8 cellular contexts compared by ENCODE assay signal in the genomic region with DNA sequence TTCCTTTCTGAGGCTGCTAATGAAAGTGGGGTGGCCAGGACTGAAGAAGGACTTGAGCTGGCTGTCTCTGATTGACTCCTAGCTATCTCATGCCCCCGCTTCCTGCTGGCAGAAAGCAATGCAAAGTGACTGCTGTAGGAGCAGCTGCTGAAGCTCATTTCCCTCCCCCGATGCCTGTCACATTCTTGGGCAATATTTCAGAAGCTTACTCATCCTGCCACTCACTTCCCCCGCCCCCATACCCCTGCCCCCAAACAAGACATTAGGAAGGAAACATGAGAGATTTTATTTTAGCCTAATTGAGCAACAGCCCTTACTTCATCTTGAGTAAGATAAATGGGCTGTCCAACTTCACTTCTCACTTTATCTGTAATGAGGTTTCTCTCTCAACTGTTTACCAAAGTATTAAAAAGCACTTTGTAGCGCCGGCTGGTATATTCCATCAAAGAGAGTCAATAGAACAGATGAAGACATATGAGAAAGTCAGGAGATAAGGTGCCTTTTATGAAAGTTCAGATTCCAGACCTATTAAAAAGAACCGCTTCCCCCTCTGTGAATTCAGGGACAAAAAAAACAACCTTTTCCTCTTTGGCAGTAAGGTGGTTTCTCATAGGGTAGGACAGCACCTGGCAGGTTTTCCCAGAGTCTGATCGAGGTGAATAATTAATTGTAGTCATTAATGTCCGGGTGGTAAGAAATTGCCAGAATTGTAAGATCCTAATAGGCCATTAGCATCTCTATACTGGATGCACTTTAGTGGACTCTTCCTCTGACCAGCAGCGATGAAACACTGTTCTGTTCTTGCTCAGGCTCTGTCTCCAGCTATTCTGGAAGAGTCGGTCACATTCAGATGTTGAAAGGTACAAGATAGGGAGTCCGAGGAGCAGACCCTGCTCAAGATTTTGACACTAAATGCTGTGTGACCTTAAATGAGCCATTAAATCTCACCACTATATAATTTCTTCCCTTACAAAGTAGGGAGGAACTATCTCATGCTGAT.
DNase-seq lines count a peak whose midpoint lies in the region; ATAC-seq and TF ChIP-seq lines count a peak whose summit lies in the region.

No MANE protein-coding gene starts in this region.

- no peaks in the 10 kb centered on the region for H3K36me3 ChIP-seq in DND-41 (ENCODE audit: insufficient read depth, low read length)
- no peaks in the 10 kb centered on the region for H3K36me3 ChIP-seq in OCI-LY3 (replicated peaks; ENCODE audit: low read depth, low read length)
- H3K36me3 ChIP-seq in sigmoid colon: no peaks in the 10 kb centered on the region

- no peak overlapping the region for H3K4me3 ChIP-seq in DND-41 (ENCODE audit: low read depth in 1 of 2, low read length in 2 of 2)
- peak overlapping the region; percentile 70 for H3K4me3 ChIP-seq in OCI-LY3 (ENCODE audit: low read length)
- H3K4me3 ChIP-seq in sigmoid colon: peak overlapping the region in 1 of 4 donors; percentile 5

- H3K4me2 ChIP-seq in DND-41 (ENCODE audit: insufficient read depth, low read length): peak overlapping the region; percentile 28; the same call in 1 of the 2 replicates
- peak overlapping the region; percentile 96 for H3K4me2 ChIP-seq in OCI-LY3 (ENCODE audit: low read length)

- H3K27ac ChIP-seq in DND-41 (ENCODE audit: low read length) (peak overlapping the region; percentile 24; the same call in 1 of the 2 replicates), OCI-LY3 (ENCODE audit: low read length) (peak overlapping the region; percentile 100), sigmoid colon (peak overlapping the region in 3 of 4 donors; percentile 22 to 53 (median 33))

- TF ChIP-seq CTCF in DND-41 (IDR thresholded peaks at IDR 0.05; ENCODE audit: borderline replicate concordance, extremely low read depth, low read length, poor library complexity, severe bottlenecking): no peak
- no peak for TF ChIP-seq CTCF in OCI-LY3 (IDR thresholded peaks at IDR 0.05; ENCODE audit: low read depth, low read length)
- TF ChIP-seq CTCF in sigmoid colon (IDR thresholded peaks at IDR 0.05): no peak

- H3K79me2 ChIP-seq in DND-41 (ENCODE audit: insufficient read depth, low read length) (no peaks in the 10 kb centered on the region), OCI-LY3 (ENCODE audit: low read length) (no peaks in the 10 kb centered on the region)

- TF ChIP-seq POLR2A in sigmoid colon (IDR thresholded peaks at IDR 0.05): no peak

- intact Hi-C loops in left ventricle myocardium superior (cut with micrococcal nuclease) (no loop called here), sigmoid colon (cut with DNase I) (no loop called here)

- H3K27me3 ChIP-seq in DND-41 (ENCODE audit: insufficient read depth, low read length, poor library complexity): no peaks in the 10 kb centered on the region
- H3K27me3 ChIP-seq in OCI-LY3 (ENCODE audit: low read depth, low read length): no peaks in the 10 kb centered on the region
- H3K27me3 ChIP-seq in sigmoid colon: no peaks in the 10 kb centered on the region

- H3K9me3 ChIP-seq in DND-41 (ENCODE audit: insufficient read depth, low read length, severe bottlenecking) (no peaks in the 10 kb centered on the region), OCI-LY3 (ENCODE audit: insufficient read depth, low read length) (no peaks in the 10 kb centered on the region), sigmoid colon (no peaks in the 10 kb centered on the region)

- ATAC-seq in DND-41 (ENCODE audit: insufficient read depth, low read depth) (peak; percentile 98), GM21528 (IDR thresholded peaks at IDR 0.05; ENCODE audit: low FRiP score, unreplicated experiment) (peak; percentile 93), left ventricle myocardium superior (peak; percentile 92)

- TF ChIP-seq EP300 in sigmoid colon (IDR thresholded peaks at IDR 0.05): no peak

- DNase-seq in DND-41: peak; percentile 80
- DNase-seq in HUDEP-2 (lab: John Stamatoyannopoulos, UW; ENCODE audit: unreplicated experiment in 76 of 76): peak in 40 of 76 experiments; percentile 3 to 71 (median 23)
- DNase-seq in activated naive CD4-positive, alpha-beta T cell treated with anti-CD3 and anti-CD28 coated beads, Interleukin-2, amount 50 U/mL, for 16 hours: peak; percentile 51
- peak; percentile 61 for DNase-seq in left ventricle myocardium superior
- DNase-seq in sigmoid colon: peak; percentile 72
- no peak for DNase-seq in middle frontal gyrus (ENCODE audit: extremely low spot score, low spot score)

- H2AFZ ChIP-seq in DND-41 (ENCODE audit: low read depth, low read length) (peak overlapping the region; percentile 61), OCI-LY3 (ENCODE audit: low read depth, low read length) (peak overlapping the region; percentile 62; the same call in 1 of the 2 replicates)

- WGBS in sigmoid colon, 2 donors: 26 to 41% methylated on average over 11 of the region's 11 CpGs

- peaks cover 17% of the 10 kb centered on the region for H3K4me1 ChIP-seq in DND-41 (ENCODE audit: insufficient read depth, low read length)
- peaks cover 60% of the 10 kb centered on the region for H3K4me1 ChIP-seq in OCI-LY3 (ENCODE audit: low read length)
- H3K4me1 ChIP-seq in sigmoid colon: peaks cover 0 to 23% (median 22%) of the 10 kb centered on the region in 4 donors

- H3K9ac ChIP-seq in DND-41 (ENCODE audit: low read depth, low read length) (no peak overlapping the region), OCI-LY3 (ENCODE audit: low read length) (peak overlapping the region; percentile 97)

- H4K20me1 ChIP-seq in DND-41 (ENCODE audit: insufficient read depth, low read length) (no peaks in the 10 kb centered on the region), OCI-LY3 (ENCODE audit: insufficient read depth, low read length) (no peaks in the 10 kb centered on the region)

Comparison
In these comparisons a context has a peak if more than half of its experiments do, and no peak if none do; other contexts are left out.
1. H3K27ac ChIP-seq: peak in every context shown above with its lines; median percentile 100 in OCI-LY3; 33 in sigmoid colon; 24 in DND-41.